In the genomic region with DNA sequence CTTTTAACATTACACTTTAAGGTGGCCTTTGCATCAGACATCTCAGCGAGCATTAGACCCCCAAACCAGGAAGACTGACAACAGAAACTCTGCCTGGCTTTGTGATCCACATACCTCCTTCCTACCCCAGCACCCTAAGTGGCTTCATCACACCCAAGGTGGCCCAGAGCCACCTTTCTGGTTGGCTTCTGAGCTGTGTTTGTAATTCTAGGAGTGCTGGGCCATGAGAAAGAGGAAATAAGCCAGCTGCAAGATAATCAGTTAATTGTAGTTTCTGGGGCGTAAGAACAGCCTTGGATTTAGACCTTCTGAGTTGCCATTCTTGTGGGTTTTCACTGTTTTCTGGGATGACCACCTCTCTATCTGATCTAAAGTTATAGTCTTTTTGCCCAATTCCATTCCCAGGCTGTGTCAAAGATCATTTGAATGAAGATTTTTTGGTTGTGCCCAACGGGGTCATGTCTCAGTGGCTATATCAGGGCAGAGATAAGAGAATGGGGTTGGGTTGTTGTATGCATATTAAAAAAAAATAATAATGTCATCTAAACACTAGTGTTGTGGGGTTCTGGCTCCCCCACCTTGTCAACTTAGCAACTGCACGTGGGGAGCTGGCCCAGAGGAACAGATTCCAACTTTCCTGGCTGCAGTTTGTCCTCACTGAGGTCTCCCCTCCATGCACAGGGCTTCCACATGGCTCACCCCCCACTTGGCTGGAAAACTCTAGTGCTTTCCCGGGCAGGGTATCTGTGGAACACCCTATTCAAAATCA, we compare ENCODE assay signal across 10 cellular contexts.
DNase-seq lines count a peak whose midpoint lies in the region; ATAC-seq, FAIRE-seq and TF ChIP-seq lines count a peak whose summit lies in the region.
"Had no signal": no experiment of that assay in that cellular context is flagged by ENCODE, and none has a peak within 500 bp of the region (broad histone marks: within the 10 kb centered on the region; RNA-seq: fewer than 3 reads in every experiment).

No MANE protein-coding gene starts in this region.

- H3K27me3 ChIP-seq in Karpas-422 (ENCODE audit: low read length), result no peaks in the 10 kb centered on the region

- no peaks in the 10 kb centered on the region for H3K79me2 ChIP-seq in Karpas-422 (ENCODE audit: low read length)

- DNase-seq in D721Med (ENCODE audit: insufficient read length, low spot score) (no peak), Karpas-422 (peak; percentile 89), choroid plexus epithelial cell (ENCODE audit: low read depth) (peak; percentile 66), mesothelial cell of epicardium (ENCODE audit: low spot score in 2 of 2, unreplicated experiment in 2 of 2) (peak in 1 of 2 experiments; percentile 41), SKM-1 treated with dmso at 0.1 percent for 144 hours (lab: John Stamatoyannopoulos, UW; ENCODE audit: unreplicated experiment) (no peak), occipital lobe (lab: John Stamatoyannopoulos, UW) (no peak), frontal cortex (ENCODE audit: low spot score in 2 of 2) (no peak)
- DNase-seq: OCI-M1 had no signal

- H2AFZ ChIP-seq in Karpas-422 (ENCODE audit: low read length), result no peak overlapping the region

- no peak for ATAC-seq in GM21529 (IDR thresholded peaks at IDR 0.05; ENCODE audit: unreplicated experiment)

- peak; percentile 48 for TF ChIP-seq CTCF in D721Med (IDR thresholded peaks at IDR 0.05; ENCODE audit: insufficient read depth, missing control alignments)
- peak; percentile 85 for TF ChIP-seq CTCF in choroid plexus epithelial cell (conservative IDR thresholded peaks at IDR 0.05; ENCODE audit: low read depth, low read length)
- peak; percentile 49 for TF ChIP-seq CTCF in mesothelial cell of epicardium (IDR thresholded peaks at IDR 0.05; ENCODE audit: unreplicated experiment)

- peaks cover 96% of the 10 kb centered on the region for H3K4me1 ChIP-seq in Karpas-422 (ENCODE audit: low read length)

- H3K27me3 Mint-ChIP-seq in mesothelial cell of epicardium (ENCODE audit: low read depth), result peaks cover 7% of the 10 kb centered on the region

- H3K9me3 ChIP-seq in Karpas-422 (ENCODE audit: low read length), result no peaks in the 10 kb centered on the region

- H3K27ac ChIP-seq in Karpas-422 (ENCODE audit: low read length), result peak overlapping the region; percentile 99
- H3K27ac ChIP-seq: skin epidermis had no signal

- no peak for FAIRE-seq in D721Med (lab: Jason Lieb, UNC)
- FAIRE-seq in frontal cortex (lab: Jason Lieb, UNC), result no peak

- H3K9me2 ChIP-seq in Karpas-422 (replicated peaks; ENCODE audit: insufficient read depth, low read length), result no peaks in the 10 kb centered on the region

- H3K27ac Mint-ChIP-seq in mesothelial cell of epicardium, result no peak overlapping the region

- no peaks in the 10 kb centered on the region for H3K9me3 Mint-ChIP-seq in mesothelial cell of epicardium

- peak overlapping the region; percentile 68 for H3K4me2 ChIP-seq in Karpas-422 (ENCODE audit: low read depth, low read length, poor library complexity, severe bottlenecking)

- H3K4me3 ChIP-seq in Karpas-422 (ENCODE audit: low read length), result peak overlapping the region; percentile 17; the same call in 1 of the 2 replicates
- H3K4me3 ChIP-seq in choroid plexus epithelial cell (ENCODE audit: low read depth, low read length), result no peak overlapping the region
- H3K4me3 ChIP-seq: skin epidermis had no signal

- no peaks in the 10 kb centered on the region for H3K36me3 Mint-ChIP-seq in mesothelial cell of epicardium

- H3K36me3 ChIP-seq in Karpas-422 (ENCODE audit: insufficient read depth, low read length), result no peaks in the 10 kb centered on the region

- H3K9ac ChIP-seq in Karpas-422 (ENCODE audit: low read length), result peak overlapping the region; percentile 70

- peaks cover 39% of the 10 kb centered on the region for H3K4me1 Mint-ChIP-seq in mesothelial cell of epicardium

- H3K4me3 Mint-ChIP-seq in mesothelial cell of epicardium, result no peak overlapping the region

- H4K20me1 ChIP-seq in Karpas-422 (ENCODE audit: insufficient read depth, low read depth, low read length), result no peaks in the 10 kb centered on the region

Comparison
In these comparisons a context has a peak if more than half of its experiments do, and no peak if none do; other contexts are left out.
1. DNase-seq: peak in Karpas-422 (single experiment) and choroid plexus epithelial cell (single experiment); none in D721Med (single experiment), SKM-1 treated with dmso at 0.1 percent for 144 hours (single experiment), occipital lobe (single experiment) and frontal cortex (0 of 2).
2. Peak in every context shown above with its lines, with median percentiles within 50 percentile points of each other: CTCF ChIP-seq.